39 cellular contexts compared by ENCODE assay signal in genomic region chr3:98725352-98725751, GRCh38. TPM values are rescaled to one million over a fixed set of nuclear protein-coding genes. Genes with fewer than 3 reads are reported as not detected.
"Had no signal": no experiment of that assay in that cellular context is flagged by ENCODE, and none has a peak within 500 bp of the region (broad histone marks: within the 10 kb centered on the region; RNA-seq: fewer than 3 reads in every experiment).

No MANE protein-coding gene starts in this region.

- DNase-seq: activated effector memory CD4-positive, alpha-beta T cell treated with anti-CD3 and anti-CD28 coated beads, Interleukin-2, amount 50 U/mL, for 16 hours; activated effector memory CD4-positive, alpha-beta T cell treated with Interleukin-2 at 50 U/mL for 16 hours; activated gamma-delta T cell; activated gamma-delta T cell treated with Interleukin-2 at 50 U/mL for 16 hours; activated naive CD4-positive, alpha-beta T cell; activated naive CD4-positive, alpha-beta T cell treated with anti-CD3 and anti-CD28 coated beads for 36 hours; activated naive CD4-positive, alpha-beta T cell treated with anti-CD3 and anti-CD28 coated beads, Interleukin-2, amount 10 ng/mL, durations not matched to agents 7 days and 5 days; activated naive CD4-positive, alpha-beta T cell treated with anti-CD3 and anti-CD28 coated beads, Interleukin-2, amount 50 U/mL, for 16 hours; activated naive CD4-positive, alpha-beta T cell treated with Interleukin-2 at 50 U/mL for 16 hours; activated naive CD8-positive, alpha-beta T cell treated with anti-CD3 and anti-CD28 coated beads for 36 hours; activated naive CD8-positive, alpha-beta T cell treated with anti-CD3 and anti-CD28 coated beads, Interleukin-2, amount 10 ng/mL, durations not matched to agents 7 days and 5 days; activated naive CD8-positive, alpha-beta T cell treated with anti-CD3 and anti-CD28 coated beads, Interleukin-2, amount 50 U/mL, for 24 hours; activated T-cell treated with anti-CD3 and anti-CD28 coated beads, Interleukin-2, amount 50 U/mL, for 24 hours; activated T-cell treated with anti-CD3 and anti-CD28 coated beads, Interleukin-2, amount 50 U/mL, for 4 hours; activated T-cell treated with anti-CD3 and anti-CD28 coated beads, Interleukin-2, amount 50 U/mL, for 48 hours; activated T-cell treated with anti-CD3 and anti-CD28 coated beads, Interleukin-2, amount 50 U/mL, for 72 hours; adrenal gland; amniotic stem cell; amygdala; anterior cingulate cortex; aorta; body of pancreas; brain microvascular endothelial cell; caudate nucleus; central memory CD4-positive, alpha-beta T cell; cerebellar nuclear complex had no signal

- FAIRE-seq: astrocyte, bronchial epithelial cell had no signal

- H3K9me3 Mint-ChIP-seq: activated naive CD4-positive, alpha-beta T cell treated with anti-CD3 and anti-CD28 coated beads for 36 hours; activated naive CD4-positive, alpha-beta T cell treated with anti-CD3 and anti-CD28 coated beads, Interleukin-2, amount 10 ng/mL, durations not matched to agents 7 days and 5 days; activated naive CD4-positive, alpha-beta T cell treated with anti-CD3 and anti-CD28 coated beads, Interleukin-2, amount 50 U/mL, for 24 hours; activated naive CD4-positive, alpha-beta T cell treated with anti-CD3 and anti-CD28 coated beads, Interleukin-2, amount 50 U/mL, for 72 hours; activated naive CD8-positive, alpha-beta T cell treated with anti-CD3 and anti-CD28 coated beads for 36 hours; activated naive CD8-positive, alpha-beta T cell treated with anti-CD3 and anti-CD28 coated beads, Interleukin-2, amount 10 ng/mL, durations not matched to agents 7 days and 5 days; activated naive CD8-positive, alpha-beta T cell treated with anti-CD3 and anti-CD28 coated beads, Interleukin-2, amount 50 U/mL, for 24 hours; activated T-cell treated with anti-CD3 and anti-CD28 coated beads, Interleukin-2, amount 50 U/mL, for 24 hours; activated T-cell treated with anti-CD3 and anti-CD28 coated beads, Interleukin-2, amount 50 U/mL, for 4 hours; activated T-cell treated with anti-CD3 and anti-CD28 coated beads, Interleukin-2, amount 50 U/mL, for 72 hours; activated T-helper 1 cell treated with anti-CD3 and anti-CD28 coated beads, Interleukin-12 subunit alpha, Interleukin-12 subunit beta, Interleukin-2, Interleukin-4 antibody, amounts not matched to agents 30 ng/mL and 10 ng/mL and 1 ng/mL, durations not matched to agents 14 hours and 24 hours and 36 hours; activated T-helper 17 cell treated with anti-CD3 and anti-CD28 coated beads, Interleukin-2, amount 50 U/mL, for 72 hours; activated T-helper 2 cell treated with anti-CD3 and anti-CD28 coated beads, Interferon-gamma antibody, Interleukin-2, Interleukin-4, amounts not matched to agents 10 μg/mL and 5 μg/mL and 100 μg/mL, durations not matched to agents 14 hours and 24 hours and 36 hours; brain; central memory CD8-positive, alpha-beta T cell had no signal

- H3K4me3 Mint-ChIP-seq: activated naive CD4-positive, alpha-beta T cell treated with anti-CD3 and anti-CD28 coated beads for 36 hours; activated naive CD4-positive, alpha-beta T cell treated with anti-CD3 and anti-CD28 coated beads, Interleukin-2, amount 10 ng/mL, durations not matched to agents 7 days and 5 days; activated naive CD4-positive, alpha-beta T cell treated with anti-CD3 and anti-CD28 coated beads, Interleukin-2, amount 50 U/mL, for 24 hours; activated naive CD8-positive, alpha-beta T cell; activated naive CD8-positive, alpha-beta T cell treated with anti-CD3 and anti-CD28 coated beads for 36 hours; activated naive CD8-positive, alpha-beta T cell treated with anti-CD3 and anti-CD28 coated beads, Interleukin-2, amount 10 ng/mL, durations not matched to agents 7 days and 5 days; activated naive CD8-positive, alpha-beta T cell treated with anti-CD3 and anti-CD28 coated beads, Interleukin-2, amount 50 U/mL, for 24 hours; activated T-cell treated with anti-CD3 and anti-CD28 coated beads, Interleukin-2, amount 50 U/mL, for 24 hours; activated T-cell treated with anti-CD3 and anti-CD28 coated beads, Interleukin-2, amount 50 U/mL, for 4 hours; activated T-cell treated with anti-CD3 and anti-CD28 coated beads, Interleukin-2, amount 50 U/mL, for 72 hours; activated T-helper 1 cell treated with anti-CD3 and anti-CD28 coated beads, Interleukin-12 subunit alpha, Interleukin-12 subunit beta, Interleukin-2, Interleukin-4 antibody, amounts not matched to agents 30 ng/mL and 10 ng/mL and 1 ng/mL, durations not matched to agents 14 hours and 24 hours and 36 hours; activated T-helper 17 cell treated with anti-CD3 and anti-CD28 coated beads, Interleukin-2, amount 50 U/mL, for 72 hours; brain; central memory CD8-positive, alpha-beta T cell had no signal

- H3K27me3 Mint-ChIP-seq: brain had no signal

- H3K9me3 ChIP-seq: adrenal gland, ascending aorta, body of pancreas, breast epithelium had no signal

- H3K36me3 Mint-ChIP-seq: activated naive CD4-positive, alpha-beta T cell treated with anti-CD3 and anti-CD28 coated beads, Interleukin-2, amount 10 ng/mL, durations not matched to agents 7 days and 5 days; activated naive CD4-positive, alpha-beta T cell treated with anti-CD3 and anti-CD28 coated beads, Interleukin-2, amount 50 U/mL, for 24 hours; activated naive CD4-positive, alpha-beta T cell treated with anti-CD3 and anti-CD28 coated beads, Interleukin-2, amount 50 U/mL, for 72 hours; activated naive CD8-positive, alpha-beta T cell; activated naive CD8-positive, alpha-beta T cell treated with anti-CD3 and anti-CD28 coated beads for 36 hours; activated naive CD8-positive, alpha-beta T cell treated with anti-CD3 and anti-CD28 coated beads, Interleukin-2, amount 10 ng/mL, durations not matched to agents 7 days and 5 days; brain had no signal

- H3K27ac ChIP-seq: adrenal gland, ascending aorta, body of pancreas, brain microvascular endothelial cell, breast epithelium, cardiac muscle cell had no signal

- H3K4me1 ChIP-seq: adrenal gland, ascending aorta, body of pancreas, breast epithelium had no signal

- H3K27me3 ChIP-seq: adrenal gland, ascending aorta, body of pancreas, brain microvascular endothelial cell, breast epithelium, cardiac muscle cell had no signal

- H3K36me3 ChIP-seq: adrenal gland, ascending aorta, brain microvascular endothelial cell, breast epithelium, cardiac muscle cell had no signal

- ATAC-seq: activated naive CD4-positive, alpha-beta T cell treated with anti-CD3 and anti-CD28 coated beads, Interleukin-2, amount 50 U/mL, for 72 hours; activated naive CD8-positive, alpha-beta T cell treated with anti-CD3 and anti-CD28 coated beads, Interleukin-2, amount 50 U/mL, for 24 hours; activated T-cell treated with anti-CD3 and anti-CD28 coated beads, Interleukin-2, amount 50 U/mL, for 4 hours; activated T-cell treated with anti-CD3 and anti-CD28 coated beads, Interleukin-2, amount 50 U/mL, for 72 hours; activated T-helper 17 cell treated with anti-CD3 and anti-CD28 coated beads, Interleukin-2, amount 50 U/mL, for 72 hours; body of pancreas had no signal

- H3K27ac Mint-ChIP-seq: activated naive CD4-positive, alpha-beta T cell treated with anti-CD3 and anti-CD28 coated beads for 36 hours; activated naive CD4-positive, alpha-beta T cell treated with anti-CD3 and anti-CD28 coated beads, Interleukin-2, amount 10 ng/mL, durations not matched to agents 7 days and 5 days; activated naive CD4-positive, alpha-beta T cell treated with anti-CD3 and anti-CD28 coated beads, Interleukin-2, amount 50 U/mL, for 24 hours; activated naive CD4-positive, alpha-beta T cell treated with anti-CD3 and anti-CD28 coated beads, Interleukin-2, amount 50 U/mL, for 72 hours; activated naive CD8-positive, alpha-beta T cell; activated naive CD8-positive, alpha-beta T cell treated with anti-CD3 and anti-CD28 coated beads for 36 hours; activated naive CD8-positive, alpha-beta T cell treated with anti-CD3 and anti-CD28 coated beads, Interleukin-2, amount 10 ng/mL, durations not matched to agents 7 days and 5 days; activated naive CD8-positive, alpha-beta T cell treated with anti-CD3 and anti-CD28 coated beads, Interleukin-2, amount 50 U/mL, for 24 hours; activated T-cell treated with anti-CD3 and anti-CD28 coated beads, Interleukin-2, amount 50 U/mL, for 24 hours; activated T-cell treated with anti-CD3 and anti-CD28 coated beads, Interleukin-2, amount 50 U/mL, for 72 hours; activated T-helper 1 cell treated with anti-CD3 and anti-CD28 coated beads, Interleukin-12 subunit alpha, Interleukin-12 subunit beta, Interleukin-2, Interleukin-4 antibody, amounts not matched to agents 30 ng/mL and 10 ng/mL and 1 ng/mL, durations not matched to agents 14 hours and 24 hours and 36 hours; activated T-helper 17 cell treated with anti-CD3 and anti-CD28 coated beads, Interleukin-2, amount 50 U/mL, for 72 hours; activated T-helper 2 cell treated with anti-CD3 and anti-CD28 coated beads, Interferon-gamma antibody, Interleukin-2, Interleukin-4, amounts not matched to agents 10 μg/mL and 5 μg/mL and 100 μg/mL, durations not matched to agents 14 hours and 24 hours and 36 hours; brain had no signal

- H3K4me1 Mint-ChIP-seq: activated naive CD4-positive, alpha-beta T cell treated with anti-CD3 and anti-CD28 coated beads, Interleukin-2, amount 10 ng/mL, durations not matched to agents 7 days and 5 days; activated naive CD4-positive, alpha-beta T cell treated with anti-CD3 and anti-CD28 coated beads, Interleukin-2, amount 50 U/mL, for 24 hours; activated naive CD8-positive, alpha-beta T cell treated with anti-CD3 and anti-CD28 coated beads, Interleukin-2, amount 10 ng/mL, durations not matched to agents 7 days and 5 days; activated T-helper 17 cell treated with anti-CD3 and anti-CD28 coated beads, Interleukin-2, amount 50 U/mL, for 72 hours; central memory CD8-positive, alpha-beta T cell had no signal

- H3K4me3 ChIP-seq: adrenal gland, ascending aorta, body of pancreas, breast epithelium, cardiac muscle cell had no signal

RNA-seq across cellular contexts. Expression of gene ST3GAL6, which starts 37.8 kb away (rescaled TPM):
- total RNA-seq: activated naive CD4-positive, alpha-beta T cell treated with anti-CD3 and anti-CD28 coated beads for 36 hours; activated T-helper 17 cell treated with anti-CD3 and anti-CD28 coated beads, Interleukin-2, amount 50 U/mL, for 72 hours had no signal
